Comparison of ENCODE assay signal across 1 cellular context in the genomic region with DNA sequence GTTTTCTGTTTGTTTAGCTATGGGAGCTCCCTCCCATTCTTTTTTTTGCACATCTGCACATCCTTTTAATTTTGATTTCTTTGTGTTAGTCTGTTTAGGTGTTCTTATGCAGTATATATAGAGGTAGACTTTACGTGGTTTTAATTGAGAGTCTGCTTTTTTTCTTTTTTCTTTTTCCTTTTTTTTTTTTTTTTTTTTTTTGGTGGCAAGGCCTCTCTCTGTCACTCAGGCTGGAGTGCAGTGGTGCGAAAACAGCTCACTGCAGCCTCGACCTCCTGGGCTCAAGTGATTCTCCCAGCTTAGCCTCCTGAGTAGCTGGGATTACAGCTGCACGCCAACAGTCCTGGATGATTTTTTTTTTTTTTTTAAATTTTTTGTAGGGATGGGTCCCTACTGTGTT.
A peak's percentile ranks its signal among the peaks of the same experiment; 100 is the strongest.
TF ChIP-seq lines count a peak whose summit lies in the region.

No MANE protein-coding gene starts in this region.

TF ChIP-seq in HEK293, 187 proteins besides CTCF, POLR2A, EP300 and RAD21 (continued from another document):
- TF ChIP-seq ZNF561 (tag by site-specific recombination; IDR thresholded peaks at IDR 0.05; ENCODE audit: borderline replicate concordance): no peak
- TF ChIP-seq, protein P1, sequence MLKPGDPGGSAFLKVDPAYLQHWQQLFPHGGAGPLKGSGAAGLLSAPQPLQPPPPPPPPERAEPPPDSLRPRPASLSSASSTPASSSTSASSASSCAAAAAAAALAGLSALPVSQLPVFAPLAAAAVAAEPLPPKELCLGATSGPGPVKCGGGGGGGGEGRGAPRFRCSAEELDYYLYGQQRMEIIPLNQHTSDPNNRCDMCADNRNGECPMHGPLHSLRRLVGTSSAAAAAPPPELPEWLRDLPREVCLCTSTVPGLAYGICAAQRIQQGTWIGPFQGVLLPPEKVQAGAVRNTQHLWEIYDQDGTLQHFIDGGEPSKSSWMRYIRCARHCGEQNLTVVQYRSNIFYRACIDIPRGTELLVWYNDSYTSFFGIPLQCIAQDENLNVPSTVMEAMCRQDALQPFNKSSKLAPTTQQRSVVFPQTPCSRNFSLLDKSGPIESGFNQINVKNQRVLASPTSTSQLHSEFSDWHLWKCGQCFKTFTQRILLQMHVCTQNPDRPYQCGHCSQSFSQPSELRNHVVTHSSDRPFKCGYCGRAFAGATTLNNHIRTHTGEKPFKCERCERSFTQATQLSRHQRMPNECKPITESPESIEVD (tag by site-specific recombination; IDR thresholded peaks at IDR 0.05): no peak
- TF ChIP-seq ZBTB17 (tag by site-specific recombination; IDR thresholded peaks at IDR 0.05): 0 out of 2 replicates have a peak, but pooled peaks have one; percentile 20
- no peak for TF ChIP-seq ZNF629 (tag by site-specific recombination; IDR thresholded peaks at IDR 0.05)
- TF ChIP-seq, protein P2, sequence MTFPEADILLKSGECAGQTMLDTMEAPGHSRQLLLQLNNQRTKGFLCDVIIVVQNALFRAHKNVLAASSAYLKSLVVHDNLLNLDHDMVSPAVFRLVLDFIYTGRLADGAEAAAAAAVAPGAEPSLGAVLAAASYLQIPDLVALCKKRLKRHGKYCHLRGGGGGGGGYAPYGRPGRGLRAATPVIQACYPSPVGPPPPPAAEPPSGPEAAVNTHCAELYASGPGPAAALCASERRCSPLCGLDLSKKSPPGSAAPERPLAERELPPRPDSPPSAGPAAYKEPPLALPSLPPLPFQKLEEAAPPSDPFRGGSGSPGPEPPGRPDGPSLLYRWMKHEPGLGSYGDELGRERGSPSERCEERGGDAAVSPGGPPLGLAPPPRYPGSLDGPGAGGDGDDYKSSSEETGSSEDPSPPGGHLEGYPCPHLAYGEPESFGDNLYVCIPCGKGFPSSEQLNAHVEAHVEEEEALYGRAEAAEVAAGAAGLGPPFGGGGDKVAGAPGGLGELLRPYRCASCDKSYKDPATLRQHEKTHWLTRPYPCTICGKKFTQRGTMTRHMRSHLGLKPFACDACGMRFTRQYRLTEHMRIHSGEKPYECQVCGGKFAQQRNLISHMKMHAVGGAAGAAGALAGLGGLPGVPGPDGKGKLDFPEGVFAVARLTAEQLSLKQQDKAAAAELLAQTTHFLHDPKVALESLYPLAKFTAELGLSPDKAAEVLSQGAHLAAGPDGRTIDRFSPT (tag by site-specific recombination; IDR thresholded peaks at IDR 0.05): no peak
- TF ChIP-seq ZNF747 (tag by site-specific recombination; IDR thresholded peaks at IDR 0.05): no peak
- TF ChIP-seq, protein P3, sequence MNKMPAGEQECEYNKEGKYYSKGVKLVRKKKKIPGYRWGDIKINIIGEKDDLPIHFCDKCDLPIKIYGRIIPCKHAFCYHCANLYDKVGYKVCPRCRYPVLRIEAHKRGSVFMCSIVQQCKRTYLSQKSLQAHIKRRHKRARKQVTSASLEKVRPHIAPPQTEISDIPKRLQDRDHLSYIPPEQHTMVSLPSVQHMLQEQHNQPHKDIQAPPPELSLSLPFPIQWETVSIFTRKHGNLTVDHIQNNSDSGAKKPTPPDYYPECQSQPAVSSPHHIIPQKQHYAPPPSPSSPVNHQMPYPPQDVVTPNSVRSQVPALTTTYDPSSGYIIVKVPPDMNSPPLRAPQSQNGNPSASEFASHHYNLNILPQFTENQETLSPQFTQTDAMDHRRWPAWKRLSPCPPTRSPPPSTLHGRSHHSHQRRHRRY (tag by site-specific recombination; IDR thresholded peaks at IDR 0.05): no peak
- TF ChIP-seq ZNF664 (tag by site-specific recombination; IDR thresholded peaks at IDR 0.05): no peak
- TF ChIP-seq, protein P4, sequence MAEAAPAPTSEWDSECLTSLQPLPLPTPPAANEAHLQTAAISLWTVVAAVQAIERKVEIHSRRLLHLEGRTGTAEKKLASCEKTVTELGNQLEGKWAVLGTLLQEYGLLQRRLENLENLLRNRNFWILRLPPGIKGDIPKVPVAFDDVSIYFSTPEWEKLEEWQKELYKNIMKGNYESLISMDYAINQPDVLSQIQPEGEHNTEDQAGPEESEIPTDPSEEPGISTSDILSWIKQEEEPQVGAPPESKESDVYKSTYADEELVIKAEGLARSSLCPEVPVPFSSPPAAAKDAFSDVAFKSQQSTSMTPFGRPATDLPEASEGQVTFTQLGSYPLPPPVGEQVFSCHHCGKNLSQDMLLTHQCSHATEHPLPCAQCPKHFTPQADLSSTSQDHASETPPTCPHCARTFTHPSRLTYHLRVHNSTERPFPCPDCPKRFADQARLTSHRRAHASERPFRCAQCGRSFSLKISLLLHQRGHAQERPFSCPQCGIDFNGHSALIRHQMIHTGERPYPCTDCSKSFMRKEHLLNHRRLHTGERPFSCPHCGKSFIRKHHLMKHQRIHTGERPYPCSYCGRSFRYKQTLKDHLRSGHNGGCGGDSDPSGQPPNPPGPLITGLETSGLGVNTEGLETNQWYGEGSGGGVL (tag by site-specific recombination; IDR thresholded peaks at IDR 0.05): no peak
- TF ChIP-seq, protein P5, sequence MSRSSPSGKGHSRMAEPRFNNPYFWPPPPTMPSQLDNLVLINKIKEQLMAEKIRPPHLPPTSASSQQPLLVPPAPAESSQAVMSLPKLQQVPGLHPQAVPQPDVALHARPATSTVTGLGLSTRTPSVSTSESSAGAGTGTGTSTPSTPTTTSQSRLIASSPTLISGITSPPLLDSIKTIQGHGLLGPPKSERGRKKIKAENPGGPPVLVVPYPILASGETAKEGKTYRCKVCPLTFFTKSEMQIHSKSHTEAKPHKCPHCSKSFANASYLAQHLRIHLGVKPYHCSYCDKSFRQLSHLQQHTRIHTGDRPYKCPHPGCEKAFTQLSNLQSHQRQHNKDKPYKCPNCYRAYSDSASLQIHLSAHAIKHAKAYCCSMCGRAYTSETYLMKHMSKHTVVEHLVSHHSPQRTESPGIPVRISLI (tag by site-specific recombination; IDR thresholded peaks at IDR 0.05): peak; percentile 74; the same call in 1 of the 2 replicates
